Comparison of ENCODE assay signal across 17 cellular contexts in genomic region chr22:31962392-31963113, GRCh38. TPM values are rescaled to one million over a fixed set of nuclear protein-coding genes. Genes with fewer than 3 reads are reported as not detected.
A peak's percentile ranks its signal among the peaks of the same experiment; 100 is the strongest.
DNase-seq lines count a peak whose midpoint lies in the region; ATAC-seq, FAIRE-seq and TF ChIP-seq lines count a peak whose summit lies in the region.
"Had no signal": no experiment of that assay in that cellular context is flagged by ENCODE, and none has a peak within 500 bp of the region (broad histone marks: within the 10 kb centered on the region; RNA-seq: fewer than 3 reads in every experiment).

No MANE protein-coding gene starts in this region.

- peak overlapping the region; percentile 43; the same call in 1 of the 2 replicates for H3K9ac ChIP-seq in BLaER1

- peak; percentile 76 for FAIRE-seq in G401.6 (lab: Jason Lieb, UNC)
- FAIRE-seq: K562 had no signal

- DNase-seq in sigmoid colon (peak; percentile 7), NCI-H146 treated with DMSO at 0.1 percent for 48 hours (lab: John Stamatoyannopoulos, UW; ENCODE audit: unreplicated experiment) (no peak), amygdala (lab: John Stamatoyannopoulos, UW) (no peak), NCI-H774 (lab: John Stamatoyannopoulos, UW) (no peak)
- DNase-seq: CD4-positive, alpha-beta T cell; NCI-H1436; NCI-H2081; NCI-H510A treated with DMSO at 0.1 percent for 48 hours; Right ventricle myocardium superior had no signal

- H3K9me3 ChIP-seq in BLaER1: no peaks in the 10 kb centered on the region
- H3K9me3 ChIP-seq in sigmoid colon: no peaks in the 10 kb centered on the region
- H3K9me3 ChIP-seq: HAP-1 had no signal

- TF ChIP-seq EP300 in sigmoid colon (IDR thresholded peaks at IDR 0.05): no peak

- WGBS in sigmoid colon, 2 donors: 27 to 78% methylated on average over 12 of the region's 12 CpGs

- peak; percentile 14 for ATAC-seq in esophagus mucosa
- ATAC-seq: K562, Panc1 had no signal

- H3K4me3 ChIP-seq in BLaER1 (no peak overlapping the region), sigmoid colon (no peak overlapping the region)
- H3K4me3 ChIP-seq: HAP-1, K562, SK-N-MC had no signal

- no peak for TF ChIP-seq POLR2A in sigmoid colon (IDR thresholded peaks at IDR 0.05)

- peak overlapping the region; percentile 66 for H3K4me2 ChIP-seq in BLaER1

- no peak for TF ChIP-seq CTCF in sigmoid colon (IDR thresholded peaks at IDR 0.05)

- H3K27ac ChIP-seq in BLaER1 (peak overlapping the region; percentile 67), sigmoid colon (no peak overlapping the region)
- H3K27ac ChIP-seq: HL-60, SK-N-MC had no signal

- intact Hi-C loops in sigmoid colon (cut with DNase I): no loop called here

- H3K4me1 ChIP-seq in BLaER1: peaks cover 41% of the 10 kb centered on the region
- H3K4me1 ChIP-seq in sigmoid colon: no peaks in the 10 kb centered on the region

- H3K36me3 ChIP-seq in BLaER1 (peaks cover 14% of the 10 kb centered on the region), sigmoid colon (peaks cover 0 to 10% (median 3%) of the 10 kb centered on the region in 4 donors)

- H3K27me3 ChIP-seq in BLaER1: no peaks in the 10 kb centered on the region
- H3K27me3 ChIP-seq in sigmoid colon: no peaks in the 10 kb centered on the region

- peaks cover 14% of the 10 kb centered on the region for H4K20me1 ChIP-seq in BLaER1

RNA-seq across cellular contexts. Expression of gene YWHAH, which starts 18.2 kb away (rescaled TPM):
- 58.3 TPM for total RNA-seq in esophagus mucosa
- total RNA-seq in sigmoid colon: 100 to 1,000 TPM in 2 of 4 donors, 10 to 100 TPM in 2; 91.8 to 114 (median 101) TPM
- 100 to 1,000 TPM in 2 of 3 donors, 10 to 100 TPM in 1; 85.8 to 171 (median 130) TPM for polyA plus RNA-seq in sigmoid colon
